Comparison of ENCODE assay signal across 1 cellular context in the genomic region with DNA sequence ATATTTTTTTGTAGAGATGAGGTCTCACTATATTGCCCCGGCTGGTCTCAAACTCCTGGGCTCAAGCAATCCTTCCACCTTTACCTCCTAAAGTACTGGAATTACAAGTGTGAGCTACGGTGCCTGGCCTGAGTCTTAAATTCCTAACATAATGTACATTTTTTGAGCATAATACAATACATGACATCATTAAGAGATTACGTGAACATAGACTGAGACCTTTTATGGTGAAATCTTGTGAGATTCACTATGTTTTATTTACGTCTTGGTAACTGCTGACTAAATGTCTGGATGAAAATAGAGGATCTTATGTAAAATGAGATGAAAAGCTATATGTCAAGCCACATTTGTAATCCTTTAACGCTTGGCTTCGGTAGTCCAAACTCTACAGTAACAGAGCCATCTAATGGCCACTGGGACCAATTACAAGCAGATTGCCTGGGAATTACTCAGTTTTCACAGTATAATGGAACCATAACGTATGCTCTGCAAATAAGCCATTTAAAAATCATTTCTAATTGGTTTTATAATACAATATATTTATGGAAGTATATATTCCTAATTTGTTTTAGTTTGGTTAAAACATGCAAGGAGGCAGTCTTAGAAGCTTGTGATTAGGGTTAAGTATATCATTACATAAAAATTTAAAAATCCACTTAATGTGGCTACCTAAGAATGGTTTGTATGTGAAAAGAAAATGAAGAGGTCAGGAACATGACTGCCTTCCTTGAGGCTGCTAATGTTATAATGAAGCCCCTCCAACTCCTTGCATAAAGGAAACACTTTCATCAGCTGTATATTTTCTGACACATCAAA.
TF ChIP-seq lines count a peak whose summit lies in the region.

No MANE protein-coding gene starts in this region.

TF ChIP-seq in GM23338, 12 proteins besides CTCF, POLR2A, EP300 and RAD21 (continued from another document):
- TF ChIP-seq, protein P1, sequence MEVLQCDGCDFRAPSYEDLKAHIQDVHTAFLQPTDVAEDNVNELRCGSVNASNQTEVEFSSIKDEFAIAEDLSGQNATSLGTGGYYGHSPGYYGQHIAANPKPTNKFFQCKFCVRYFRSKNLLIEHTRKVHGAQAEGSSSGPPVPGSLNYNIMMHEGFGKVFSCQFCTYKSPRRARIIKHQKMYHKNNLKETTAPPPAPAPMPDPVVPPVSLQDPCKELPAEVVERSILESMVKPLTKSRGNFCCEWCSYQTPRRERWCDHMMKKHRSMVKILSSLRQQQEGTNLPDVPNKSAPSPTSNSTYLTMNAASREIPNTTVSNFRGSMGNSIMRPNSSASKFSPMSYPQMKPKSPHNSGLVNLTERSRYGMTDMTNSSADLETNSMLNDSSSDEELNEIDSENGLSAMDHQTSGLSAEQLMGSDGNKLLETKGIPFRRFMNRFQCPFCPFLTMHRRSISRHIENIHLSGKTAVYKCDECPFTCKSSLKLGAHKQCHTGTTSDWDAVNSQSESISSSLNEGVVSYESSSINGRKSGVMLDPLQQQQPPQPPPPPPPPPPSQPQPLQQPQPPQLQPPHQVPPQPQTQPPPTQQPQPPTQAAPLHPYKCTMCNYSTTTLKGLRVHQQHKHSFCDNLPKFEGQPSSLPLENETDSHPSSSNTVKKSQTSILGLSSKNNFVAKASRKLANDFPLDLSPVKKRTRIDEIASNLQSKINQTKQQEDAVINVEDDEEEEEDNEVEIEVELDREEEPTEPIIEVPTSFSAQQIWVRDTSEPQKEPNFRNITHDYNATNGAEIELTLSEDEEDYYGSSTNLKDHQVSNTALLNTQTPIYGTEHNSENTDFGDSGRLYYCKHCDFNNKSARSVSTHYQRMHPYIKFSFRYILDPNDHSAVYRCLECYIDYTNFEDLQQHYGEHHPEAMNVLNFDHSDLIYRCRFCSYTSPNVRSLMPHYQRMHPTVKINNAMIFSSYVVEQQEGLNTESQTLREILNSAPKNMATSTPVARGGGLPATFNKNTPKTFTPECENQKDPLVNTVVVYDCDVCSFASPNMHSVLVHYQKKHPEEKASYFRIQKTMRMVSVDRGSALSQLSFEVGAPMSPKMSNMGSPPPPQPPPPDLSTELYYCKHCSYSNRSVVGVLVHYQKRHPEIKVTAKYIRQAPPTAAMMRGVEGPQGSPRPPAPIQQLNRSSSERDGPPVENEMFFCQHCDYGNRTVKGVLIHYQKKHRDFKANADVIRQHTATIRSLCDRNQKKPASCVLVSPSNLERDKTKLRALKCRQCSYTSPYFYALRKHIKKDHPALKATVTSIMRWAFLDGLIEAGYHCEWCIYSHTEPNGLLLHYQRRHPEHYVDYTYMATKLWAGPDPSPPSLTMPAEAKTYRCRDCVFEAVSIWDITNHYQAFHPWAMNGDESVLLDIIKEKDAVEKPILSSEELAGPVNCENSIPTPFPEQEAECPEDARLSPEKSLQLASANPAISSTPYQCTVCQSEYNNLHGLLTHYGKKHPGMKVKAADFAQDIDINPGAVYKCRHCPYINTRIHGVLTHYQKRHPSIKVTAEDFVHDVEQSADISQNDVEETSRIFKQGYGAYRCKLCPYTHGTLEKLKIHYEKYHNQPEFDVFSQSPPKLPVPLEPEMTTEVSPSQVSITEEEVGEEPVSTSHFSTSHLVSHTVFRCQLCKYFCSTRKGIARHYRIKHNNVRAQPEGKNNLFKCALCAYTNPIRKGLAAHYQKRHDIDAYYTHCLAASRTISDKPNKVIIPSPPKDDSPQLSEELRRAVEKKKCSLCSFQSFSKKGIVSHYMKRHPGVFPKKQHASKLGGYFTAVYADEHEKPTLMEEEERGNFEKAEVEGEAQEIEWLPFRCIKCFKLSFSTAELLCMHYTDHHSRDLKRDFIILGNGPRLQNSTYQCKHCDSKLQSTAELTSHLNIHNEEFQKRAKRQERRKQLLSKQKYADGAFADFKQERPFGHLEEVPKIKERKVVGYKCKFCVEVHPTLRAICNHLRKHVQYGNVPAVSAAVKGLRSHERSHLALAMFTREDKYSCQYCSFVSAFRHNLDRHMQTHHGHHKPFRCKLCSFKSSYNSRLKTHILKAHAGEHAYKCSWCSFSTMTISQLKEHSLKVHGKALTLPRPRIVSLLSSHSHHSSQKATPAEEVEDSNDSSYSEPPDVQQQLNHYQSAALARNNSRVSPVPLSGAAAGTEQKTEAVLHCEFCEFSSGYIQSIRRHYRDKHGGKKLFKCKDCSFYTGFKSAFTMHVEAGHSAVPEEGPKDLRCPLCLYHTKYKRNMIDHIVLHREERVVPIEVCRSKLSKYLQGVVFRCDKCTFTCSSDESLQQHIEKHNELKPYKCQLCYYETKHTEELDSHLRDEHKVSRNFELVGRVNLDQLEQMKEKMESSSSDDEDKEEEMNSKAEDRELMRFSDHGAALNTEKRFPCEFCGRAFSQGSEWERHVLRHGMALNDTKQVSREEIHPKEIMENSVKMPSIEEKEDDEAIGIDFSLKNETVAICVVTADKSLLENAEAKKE (CRISPR knock-in tag; IDR thresholded peaks at IDR 0.05) = no peak
- TF ChIP-seq POLR2AphosphoS5 (IDR thresholded peaks at IDR 0.05; ENCODE audit: low read depth) (no peak), ZNF331 (CRISPR knock-in tag; IDR thresholded peaks at IDR 0.05; ENCODE audit: low read depth) (no peak)
